ENCODE assay signal across 11 cellular contexts in the genomic region with DNA sequence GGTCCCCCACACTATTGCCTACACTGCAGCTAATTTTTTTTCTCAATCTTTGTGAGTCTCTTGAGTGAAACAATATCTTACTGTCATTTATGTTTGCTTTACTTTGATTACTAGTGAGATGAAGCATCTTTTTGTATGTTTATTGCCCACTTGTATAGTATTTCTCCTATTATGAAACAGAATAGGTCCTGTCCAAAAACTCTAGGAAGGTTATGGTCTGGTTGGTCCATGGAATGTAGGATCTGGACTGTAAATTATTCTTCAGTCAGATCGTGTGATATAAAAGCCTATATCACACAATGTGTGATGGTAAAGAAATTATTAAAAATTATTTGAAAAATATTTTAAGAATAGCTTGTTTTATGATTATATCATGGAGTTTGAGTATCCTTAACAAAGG.
"Had no signal": no experiment of that assay in that cellular context is flagged by ENCODE, and none has a peak within 500 bp of the region (broad histone marks: within the 10 kb centered on the region; RNA-seq: fewer than 3 reads in every experiment).

No MANE protein-coding gene starts in this region.

- H3K27me3 ChIP-seq: foreskin keratinocyte, right atrium auricular region had no signal

- DNase-seq: activated CD4-positive, alpha-beta T cell treated with anti-CD3 and anti-CD28 coated beads, Interleukin-2, amount 50 U/mL, for 48 hours; activated gamma-delta T cell treated with Interleukin-2 at 50 U/mL for 16 hours; foreskin keratinocyte; hippocampal formation; left cardiac atrium; T-helper 2 cell; trophoblast cell had no signal

- H3K9me3 ChIP-seq: right atrium auricular region had no signal

- H3K36me3 ChIP-seq: right atrium auricular region had no signal

- H3K4me3 ChIP-seq: right atrium auricular region, skin epidermis had no signal

- ATAC-seq: activated naive CD4-positive, alpha-beta T cell treated with anti-CD3 and anti-CD28 coated beads, Interleukin-2, amount 50 U/mL, for 72 hours; foreskin keratinocyte; left cardiac atrium had no signal

- H3K27ac ChIP-seq: epithelial cell of prostate, foreskin keratinocyte had no signal
